In genomic region chr6:71220466-71220865, GRCh38 we compare ENCODE assay signal across 26 cellular contexts.
"Had no signal": no experiment of that assay in that cellular context is flagged by ENCODE, and none has a peak within 500 bp of the region (broad histone marks: within the 10 kb centered on the region; RNA-seq: fewer than 3 reads in every experiment).

No MANE protein-coding gene starts in this region.

- ATAC-seq: activated CD8-positive, alpha-beta T cell treated with anti-CD3 and anti-CD28 coated beads, Interleukin-2, amount 10 ng/mL, durations not matched to agents 7 days and 5 days; PC-3 had no signal

- DNase-seq: activated CD4-positive, alpha-beta T cell treated with anti-CD3 and anti-CD28 coated beads, Interleukin-2, amount 10 ng/mL, durations not matched to agents 7 days and 5 days; activated CD4-positive, alpha-beta T cell treated with anti-CD3 and anti-CD28 coated beads, Interleukin-2, amount 50 U/mL, for 48 hours; activated CD8-positive, alpha-beta T cell treated with anti-CD3 and anti-CD28 coated beads, Interleukin-2, amount 10 ng/mL, durations not matched to agents 7 days and 5 days; activated gamma-delta T cell; activated naive CD4-positive, alpha-beta T cell treated with Interleukin-2 at 50 U/mL for 16 hours; activated naive CD8-positive, alpha-beta T cell treated with anti-CD3 and anti-CD28 coated beads, Interleukin-2, amount 10 ng/mL, durations not matched to agents 7 days and 5 days; activated T-cell treated with anti-CD3 and anti-CD28 coated beads, Interleukin-2, amount 50 U/mL, for 24 hours; amygdala; Karpas-422; MG63; NCI-H1048; NCI-H1105 treated with DMSO at 0.1 percent for 48 hours; NCI-H1436; NCI-H187; NCI-H2029 treated with DMSO at 0.1 percent for 48 hours; NCI-H2107; NCI-H226; NCI-H510A; NCI-H526; NCI-H82; NK-92 treated with Interleukin-12 subunit alpha and Interleukin-12 subunit beta, amount 100 ng/mL, for 24 hours; PC-3; Peyer's patch; RPMI8226; SHP77 treated with DMSO at 0.1 percent for 48 hours; SK-N-SH had no signal
